Comparison of ENCODE assay signal across 1 cellular context in the genomic region with DNA sequence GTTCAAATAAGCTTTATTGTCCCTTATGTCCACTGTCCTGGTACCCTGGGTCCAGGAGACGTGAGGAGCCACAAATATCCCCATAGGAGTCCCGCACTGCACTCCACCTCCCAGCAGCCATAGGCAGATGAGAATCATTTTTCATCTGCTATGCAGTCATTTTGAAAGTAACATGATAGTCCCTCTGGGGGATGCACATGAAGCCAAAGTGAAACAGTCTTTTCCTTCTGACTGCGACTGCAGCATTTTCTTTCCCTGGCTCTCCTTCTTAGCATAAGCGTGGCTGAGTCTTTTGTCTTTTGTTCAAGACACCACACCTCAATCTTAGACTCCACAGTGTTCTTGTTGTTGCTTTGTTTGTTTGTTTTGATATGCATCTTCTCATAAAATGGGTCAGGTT.
TF ChIP-seq lines count a peak whose summit lies in the region.

No MANE protein-coding gene starts in this region.

TF ChIP-seq in SK-N-SH treated with all-trans-retinoic acid at 6 μM for 48 hours, 23 proteins besides CTCF, POLR2A, EP300 and RAD21 (continued from another document):
- TF ChIP-seq CSDC2 (CRISPR knock-in tag; IDR thresholded peaks at IDR 0.05) (no peak), ISL1 (CRISPR knock-in tag; IDR thresholded peaks at IDR 0.05) (no peak), ZNF565 (CRISPR knock-in tag; conservative IDR thresholded peaks at IDR 0.05; ENCODE audit: low read depth) (no peak)
